1 cellular context compared by ENCODE assay signal in genomic region chr6:43812850-43813584, GRCh38.
TF ChIP-seq lines count a peak whose summit lies in the region.

No MANE protein-coding gene starts in this region.

TF ChIP-seq in HepG2, 621 proteins besides CTCF, POLR2A, EP300 and RAD21 (continued from another document and continues in another):
- TF ChIP-seq ZNF142 (CRISPR knock-in tag; IDR thresholded peaks at IDR 0.05) (no peak), ZNF746 (CRISPR knock-in tag; IDR thresholded peaks at IDR 0.05) (no peak), MLXIP (CRISPR knock-in tag; IDR thresholded peaks at IDR 0.05; ENCODE audit: borderline replicate concordance) (no peak), KDM5A (IDR thresholded peaks at IDR 0.05; ENCODE audit: borderline replicate concordance, low read length) (no peak), ZNF747 (CRISPR knock-in tag; IDR thresholded peaks at IDR 0.05; ENCODE audit: borderline replicate concordance) (no peak), HDAC6 (IDR thresholded peaks at IDR 0.05; ENCODE audit: low read depth, low read length) (no peak), KLF6 (CRISPR knock-in tag; IDR thresholded peaks at IDR 0.05) (no peak), HOMEZ (CRISPR knock-in tag; IDR thresholded peaks at IDR 0.05; ENCODE audit: low read depth) (no peak), ZNF775 (CRISPR knock-in tag; IDR thresholded peaks at IDR 0.05; ENCODE audit: borderline replicate concordance) (no peak), BRD4 (CRISPR knock-in tag; IDR thresholded peaks at IDR 0.05) (no peak), ZNF570 (CRISPR knock-in tag; IDR thresholded peaks at IDR 0.05; ENCODE audit: borderline replicate concordance) (no peak), ZNF260 (CRISPR knock-in tag; IDR thresholded peaks at IDR 0.05; ENCODE audit: borderline replicate concordance, low read depth) (no peak), MZF1 (CRISPR knock-in tag; IDR thresholded peaks at IDR 0.05; ENCODE audit: borderline replicate concordance) (no peak), ZBTB34 (CRISPR knock-in tag; IDR thresholded peaks at IDR 0.05) (no peak), HOXA5 (CRISPR knock-in tag; IDR thresholded peaks at IDR 0.05) (no peak), ZBTB26 (CRISPR knock-in tag; IDR thresholded peaks at IDR 0.05; ENCODE audit: borderline replicate concordance) (no peak), ZNF431 (CRISPR knock-in tag; IDR thresholded peaks at IDR 0.05; ENCODE audit: borderline replicate concordance, low read depth) (no peak), FLYWCH1 (CRISPR knock-in tag; IDR thresholded peaks at IDR 0.05) (no peak), ZNF607 (CRISPR knock-in tag; IDR thresholded peaks at IDR 0.05; ENCODE audit: borderline replicate concordance) (no peak), HNF4G (IDR thresholded peaks at IDR 0.05; ENCODE audit: borderline replicate concordance, low read depth, low read length) (peak; percentile 50; the same call in 1 of the 2 replicates), HNF4G (CRISPR knock-in tag; IDR thresholded peaks at IDR 0.05; ENCODE audit: borderline replicate concordance, low read depth) (no peak), NFYC (CRISPR knock-in tag; IDR thresholded peaks at IDR 0.05) (no peak), CHD2 (IDR thresholded peaks at IDR 0.05; ENCODE audit: low read depth, low read length) (no peak), ZNF562 (CRISPR knock-in tag; IDR thresholded peaks at IDR 0.05; ENCODE audit: borderline replicate concordance) (no peak), RNF219 (CRISPR knock-in tag; IDR thresholded peaks at IDR 0.05) (no peak), ZNF879 (CRISPR knock-in tag; IDR thresholded peaks at IDR 0.05) (no peak), FOXA1 (IDR thresholded peaks at IDR 0.05) (no peak), FOXA1 (CRISPR knock-in tag; IDR thresholded peaks at IDR 0.05) (0 out of 2 replicates have a peak, but pooled peaks have one; percentile 19), NR2C2 (CRISPR knock-in tag; IDR thresholded peaks at IDR 0.05; ENCODE audit: borderline replicate concordance) (no peak), ZNF124 (CRISPR knock-in tag; IDR thresholded peaks at IDR 0.05) (no peak), ARID4A (CRISPR knock-in tag; IDR thresholded peaks at IDR 0.05; ENCODE audit: borderline replicate concordance) (no peak; the same call in 1 of the 2 replicates), NR2F6 (IDR thresholded peaks at IDR 0.05) (no peak), NR2F6 (CRISPR knock-in tag; IDR thresholded peaks at IDR 0.05) (no peak), PLSCR1 (CRISPR knock-in tag; IDR thresholded peaks at IDR 0.05; ENCODE audit: borderline replicate concordance) (no peak), ZNF451 (CRISPR knock-in tag; IDR thresholded peaks at IDR 0.05) (no peak), ZMYM3 (CRISPR knock-in tag; IDR thresholded peaks at IDR 0.05) (0 out of 2 replicates have a peak, but pooled peaks have one; percentile 53), ZNF883 (CRISPR knock-in tag; IDR thresholded peaks at IDR 0.05; ENCODE audit: not compliant biosample characterization) (no peak), SALL1 (CRISPR knock-in tag; IDR thresholded peaks at IDR 0.05) (no peak; the same call in 1 of the 2 replicates), HOXA3 (CRISPR knock-in tag; IDR thresholded peaks at IDR 0.05) (no peak), IKZF4 (CRISPR knock-in tag; IDR thresholded peaks at IDR 0.05; ENCODE audit: borderline replicate concordance, low read depth, not compliant biosample characterization) (no peak), SP2 (CRISPR knock-in tag; IDR thresholded peaks at IDR 0.05) (no peak), ZNF296 (CRISPR knock-in tag; conservative IDR thresholded peaks at IDR 0.05) (no peak), ZNF501 (CRISPR knock-in tag; IDR thresholded peaks at IDR 0.05) (peak; percentile 23; the same call in 1 of the 2 replicates), ZNF44 (CRISPR knock-in tag; IDR thresholded peaks at IDR 0.05) (no peak), KDM2A (CRISPR knock-in tag; IDR thresholded peaks at IDR 0.05; ENCODE audit: borderline replicate concordance, low read depth) (no peak), ZMYM2 (CRISPR knock-in tag; IDR thresholded peaks at IDR 0.05) (no peak), ZNF589 (CRISPR knock-in tag; conservative IDR thresholded peaks at IDR 0.05) (no peak), ARNT (IDR thresholded peaks at IDR 0.05) (no peak)
